Comparison of ENCODE assay signal across 12 cellular contexts in genomic region chr2:181174880-181175590, GRCh38.
DNase-seq lines count a peak whose midpoint lies in the region; ATAC-seq and TF ChIP-seq lines count a peak whose summit lies in the region.
"Had no signal": no experiment of that assay in that cellular context is flagged by ENCODE, and none has a peak within 500 bp of the region (broad histone marks: within the 10 kb centered on the region; RNA-seq: fewer than 3 reads in every experiment).

No MANE protein-coding gene starts in this region.

- DNase-seq in AG10803 (ENCODE audit: low read depth) (peak; percentile 66), NCI-H2171 (lab: John Stamatoyannopoulos, UW) (peak; percentile 19), epithelial cell of esophagus (ENCODE audit: low read depth) (peak; percentile 43), A673 (ENCODE audit: low spot score) (no peak)
- no peak for DNase-seq in activated CD4-positive, alpha-beta T cell treated with anti-CD3 and anti-CD28 coated beads for 36 hours
- no peak for DNase-seq in stimulated activated CD4-positive, alpha-beta T cell treated with anti-CD3 and anti-CD28 coated beads, Interleukin-1b, Interleukin-23, amount 100 ng/mL, for 48 hours
- DNase-seq: activated naive CD4-positive, alpha-beta T cell treated with anti-CD3 and anti-CD28 coated beads, Interleukin-2, amount 50 U/mL, for 16 hours; kidney had no signal

- TF ChIP-seq CTCF in AG10803 (conservative IDR thresholded peaks at IDR 0.05; ENCODE audit: low read length) (no peak), epithelial cell of esophagus (IDR thresholded peaks at IDR 0.05; ENCODE audit: insufficient read depth, low read depth, low read length, missing control alignments) (no peak), A673 (conservative IDR thresholded peaks at IDR 0.05; ENCODE audit: low read depth, low read length) (no peak)

- H3K9me3 ChIP-seq in A673 (ENCODE audit: low read depth, low read length, poor library complexity, severe bottlenecking), result no peaks in the 10 kb centered on the region
- H3K9me3 ChIP-seq: vagina had no signal

- no peak overlapping the region for H3K27ac ChIP-seq in A673 (ENCODE audit: low read depth, low read length, poor library complexity, severe bottlenecking)
- H3K27ac ChIP-seq: vagina had no signal

- H3K27ac Mint-ChIP-seq in activated CD4-positive, alpha-beta T cell treated with anti-CD3 and anti-CD28 coated beads for 36 hours, result no peak overlapping the region

- no peaks in the 10 kb centered on the region for H3K36me3 ChIP-seq in A673 (ENCODE audit: insufficient read depth, low read length, poor library complexity, severe bottlenecking)
- H3K36me3 ChIP-seq: vagina had no signal

- no peak overlapping the region for H3K4me3 Mint-ChIP-seq in activated CD4-positive, alpha-beta T cell treated with anti-CD3 and anti-CD28 coated beads for 36 hours

- intact Hi-C loops in activated CD4-positive, alpha-beta T cell treated with anti-CD3 and anti-CD28 coated beads for 36 hours (cut with DNase I, micrococcal nuclease), result no loop called here
- intact Hi-C loops in A673 (cut with micrococcal nuclease; ENCODE audit: unreplicated experiment), result no loop called here

- H3K36me3 Mint-ChIP-seq in activated CD4-positive, alpha-beta T cell treated with anti-CD3 and anti-CD28 coated beads for 36 hours (ENCODE audit: low read depth), result peaks cover 2% of the 10 kb centered on the region

- peaks cover 4% of the 10 kb centered on the region for H3K9me3 Mint-ChIP-seq in activated CD4-positive, alpha-beta T cell treated with anti-CD3 and anti-CD28 coated beads for 36 hours (ENCODE audit: low read depth)

- ATAC-seq in GM18907 (IDR thresholded peaks at IDR 0.05; ENCODE audit: unreplicated experiment) (peak; percentile 58), GM19467 (IDR thresholded peaks at IDR 0.05; ENCODE audit: unreplicated experiment) (no peak)
- no peak for ATAC-seq in activated CD4-positive, alpha-beta T cell treated with anti-CD3 and anti-CD28 coated beads for 36 hours
- ATAC-seq: Panc1 had no signal

- no TSS peak for BruUV-seq in A673 (replicated peaks; lab: Mats Ljungman, UMichigan)

- CTCF ChIA-PET in activated CD4-positive, alpha-beta T cell treated with anti-CD3 and anti-CD28 coated beads for 36 hours (lab: Charles Lee), result no interaction called here
- CTCF ChIA-PET in A673 (lab: Charles Lee), result no interaction called here

- H3K4me1 Mint-ChIP-seq in activated CD4-positive, alpha-beta T cell treated with anti-CD3 and anti-CD28 coated beads for 36 hours, result peaks cover 50% of the 10 kb centered on the region

- no peaks in the 10 kb centered on the region for H3K4me1 ChIP-seq in A673 (ENCODE audit: insufficient read depth, low read length, poor library complexity, severe bottlenecking)
- H3K4me1 ChIP-seq: vagina had no signal

- no peaks in the 10 kb centered on the region for H3K27me3 Mint-ChIP-seq in activated CD4-positive, alpha-beta T cell treated with anti-CD3 and anti-CD28 coated beads for 36 hours

- POLR2A ChIA-PET in activated CD4-positive, alpha-beta T cell treated with anti-CD3 and anti-CD28 coated beads for 36 hours (lab: Charles Lee), result no interaction called here
- POLR2A ChIA-PET in A673 (lab: Charles Lee; ENCODE audit: low non-redundant PET), result no interaction called here

- H3K4me3 ChIP-seq in AG10803 (ENCODE audit: low read length), result no peak overlapping the region
- no peak overlapping the region for H3K4me3 ChIP-seq in epithelial cell of esophagus (ENCODE audit: low read length)
- H3K4me3 ChIP-seq in A673 (ENCODE audit: low read depth, low read length, poor library complexity, severe bottlenecking), result no peak overlapping the region
- H3K4me3 ChIP-seq: vagina had no signal

- no peaks in the 10 kb centered on the region for H3K27me3 ChIP-seq in A673 (replicated peaks; ENCODE audit: insufficient read depth, low read depth, low read length, poor library complexity)
- H3K27me3 ChIP-seq: vagina had no signal

Comparison
In these comparisons a context has a peak if more than half of its experiments do, and no peak if none do; other contexts are left out.
1. DNase-seq: peak in AG10803 (single experiment), NCI-H2171 (single experiment) and epithelial cell of esophagus (single experiment); none in activated CD4-positive, alpha-beta T cell treated with anti-CD3 and anti-CD28 coated beads for 36 hours (single experiment), A673 (single experiment) and stimulated activated CD4-positive, alpha-beta T cell treated with anti-CD3 and anti-CD28 coated beads, Interleukin-1b, Interleukin-23, amount 100 ng/mL, for 48 hours (single experiment).